In the genomic region with DNA sequence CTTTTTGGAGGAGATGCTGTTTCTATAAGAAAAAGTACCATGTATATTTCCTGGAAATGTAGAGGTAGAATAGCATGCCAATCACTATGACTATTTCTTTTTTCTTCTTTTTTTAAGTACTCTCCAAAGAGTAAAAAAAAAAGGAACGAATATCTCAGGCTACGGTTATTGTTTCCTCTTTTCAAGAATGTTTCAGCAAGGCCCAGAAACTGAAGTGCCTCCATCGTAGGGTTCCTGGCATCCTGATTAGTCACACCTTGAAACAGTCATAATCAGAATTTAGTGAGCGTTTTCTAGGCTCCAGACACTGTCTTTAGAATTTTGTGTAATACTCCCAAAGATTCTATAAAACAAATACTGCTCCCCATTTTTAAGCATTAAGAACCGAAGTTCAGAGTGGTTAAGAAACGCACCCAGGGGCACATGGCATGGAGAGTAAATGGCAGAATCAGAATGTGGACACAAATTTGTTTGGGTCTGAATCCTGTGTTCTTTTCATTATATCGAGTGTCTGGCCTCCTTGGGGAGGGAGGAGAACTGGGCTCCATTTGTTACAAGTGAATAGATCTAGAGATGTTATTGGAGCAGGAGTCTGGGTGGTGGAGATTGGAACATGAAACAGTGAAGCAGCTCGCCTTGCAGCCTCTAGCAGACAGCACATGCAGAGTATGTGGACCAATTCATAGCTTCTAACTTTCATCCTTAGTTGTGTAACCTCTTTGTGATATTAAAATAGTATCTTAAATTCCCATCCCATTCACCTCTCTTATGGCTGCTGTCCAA, we compare ENCODE assay signal across 16 cellular contexts. TPM values are rescaled to one million over a fixed set of nuclear protein-coding genes. Genes with fewer than 3 reads are reported as not detected.
DNase-seq lines count a peak whose midpoint lies in the region; ATAC-seq, FAIRE-seq and TF ChIP-seq lines count a peak whose summit lies in the region.
"Had no signal": no experiment of that assay in that cellular context is flagged by ENCODE, and none has a peak within 500 bp of the region (broad histone marks: within the 10 kb centered on the region; RNA-seq: fewer than 3 reads in every experiment).

No MANE protein-coding gene starts in this region.

- H3K36me3 Mint-ChIP-seq in GM23338 (ENCODE audit: low read depth), result no peaks in the 10 kb centered on the region
- H3K36me3 Mint-ChIP-seq in stimulated activated memory B cell treated with anti-CD40 and anti-IgM and Interleukin-4, amounts not matched to agents 10 μg/mL and 1 μg/mL and 100 μg/mL, for 72 hours, result peaks cover 17% of the 10 kb centered on the region
- H3K36me3 Mint-ChIP-seq: CD4-positive, CD25-positive, alpha-beta regulatory T cell had no signal

- H3K9me3 ChIP-seq in tibial artery (no peaks in the 10 kb centered on the region), HepG2 (ENCODE audit: low read length) (no peaks in the 10 kb centered on the region)
- H3K9me3 ChIP-seq: gastroesophageal sphincter, vagina had no signal

- intact Hi-C loops in lower leg skin (cut with DNase I; ENCODE audit: low total_unique reads), result no loop called here
- intact Hi-C loops in tibial artery (cut with DNase I; ENCODE audit: low total_unique reads), result no loop called here
- intact Hi-C loops in HepG2 (cut with micrococcal nuclease; ENCODE audit: unreplicated experiment), result no loop called here

- POLR2A ChIA-PET in HepG2 (lab: Yijun Ruan, JAX), result no interaction called here

- H2AFZ ChIP-seq in GM23338 (0 out of 2 replicates have a peak overlapping the region, but pooled peaks have one; percentile 25), HepG2 (ENCODE audit: low read length) (no peak overlapping the region)

- TF ChIP-seq CTCF in GM23338 (conservative IDR thresholded peaks at IDR 0.05; ENCODE audit: low read depth in 2 of 2) (no peak), bronchial epithelial cell (IDR thresholded peaks at IDR 0.05; ENCODE audit: insufficient read depth, low read length, severe bottlenecking) (no peak), lower leg skin (IDR thresholded peaks at IDR 0.05) (no peak), tibial artery (IDR thresholded peaks at IDR 0.05) (no peak), HepG2 (CRISPR knock-in tag; IDR thresholded peaks at IDR 0.05) (no peak)

- no peak for TF ChIP-seq POLR2A in lower leg skin (IDR thresholded peaks at IDR 0.05)
- no peak for TF ChIP-seq POLR2A in HepG2 (IDR thresholded peaks at IDR 0.05; ENCODE audit: insufficient read depth in 1 of 2, low read depth in 2 of 2, low read length in 2 of 2)

- H4K20me1 ChIP-seq in GM23338 (replicated peaks; ENCODE audit: insufficient read depth) (no peaks in the 10 kb centered on the region), HepG2 (ENCODE audit: insufficient read depth, low read length) (no peaks in the 10 kb centered on the region; the same call in 1 of the 2 replicates)

- H3K9me2 ChIP-seq in GM23338 (ENCODE audit: insufficient read depth), result no peaks in the 10 kb centered on the region

- H3K4me3 ChIP-seq in GM23338, result no peak overlapping the region
- no peak overlapping the region for H3K4me3 ChIP-seq in bronchial epithelial cell (ENCODE audit: low read depth, low read length)
- H3K4me3 ChIP-seq in lower leg skin (ENCODE audit: low read depth, poor library complexity, severe bottlenecking), result no peak overlapping the region
- H3K4me3 ChIP-seq in tibial artery, result no peak overlapping the region
- H3K4me3 ChIP-seq in HepG2 (replicated peaks in 1 of 3; ENCODE audit: insufficient read depth in 1 of 3, low read depth in 2 of 3, low read length in 3 of 3), result no peak overlapping the region
- H3K4me3 ChIP-seq: gastroesophageal sphincter, vagina had no signal

- no peak overlapping the region for H3K4me3 Mint-ChIP-seq in GM23338
- H3K4me3 Mint-ChIP-seq in stimulated activated memory B cell treated with anti-CD40 and anti-IgM and Interleukin-4, amounts not matched to agents 10 μg/mL and 1 μg/mL and 100 μg/mL, for 72 hours, result no peak overlapping the region
- H3K4me3 Mint-ChIP-seq: CD4-positive, CD25-positive, alpha-beta regulatory T cell had no signal

- ATAC-seq in GM23338 (no peak), HepG2 (no peak)
- ATAC-seq in stimulated activated memory B cell treated with anti-CD40 and anti-IgM and Interleukin-4, amounts not matched to agents 10 μg/mL and 1 μg/mL and 100 μg/mL, for 72 hours, result peak; percentile 63
- ATAC-seq: gastroesophageal sphincter, PC-3 had no signal

- H3K4me2 ChIP-seq in GM23338, result no peak overlapping the region
- no peak overlapping the region for H3K4me2 ChIP-seq in HepG2 (ENCODE audit: low read depth, low read length)

- FAIRE-seq in bronchial epithelial cell (lab: Jason Lieb, UNC), result no peak
- FAIRE-seq in HepG2 (lab: Jason Lieb, UNC), result no peak
- FAIRE-seq: GM12892 had no signal

- 72 to 75% methylated on average over 8 of the region's 8 CpGs for WGBS in lower leg skin, 2 donors
- WGBS in HepG2 (ENCODE audit: low lambda C conversion rate), result 4% methylated on average over 8 of the region's 8 CpGs

- no peaks in the 10 kb centered on the region for H3K27me3 ChIP-seq in GM23338 (ENCODE audit: insufficient read depth)
- H3K27me3 ChIP-seq in bronchial epithelial cell (ENCODE audit: control insufficient read depth, insufficient read depth, low read length), result no peaks in the 10 kb centered on the region
- no peaks in the 10 kb centered on the region for H3K27me3 ChIP-seq in tibial artery
- no peaks in the 10 kb centered on the region; a peak in 2 of 5 replicates for H3K27me3 ChIP-seq in HepG2 (ENCODE audit: control insufficient read depth in 1 of 2, insufficient read depth in 2 of 2, low read length in 2 of 2)
- H3K27me3 ChIP-seq: gastroesophageal sphincter, vagina had no signal

- no TSS peak for BruUV-seq in HepG2 (replicated peaks; lab: Mats Ljungman, UMichigan)

- CTCF ChIA-PET in HepG2 (lab: Yijun Ruan, JAX; ENCODE audit: low intra/inter-chr PET ratio, low total read pairs), result no interaction called here

- in situ Hi-C loops in HepG2 (cut with HindIII; ENCODE audit: extremely low pct_ligation_motif_present, low pct_unique_long_range_greater_than_20kb), result no loop called here

- no peak overlapping the region for H3K9ac ChIP-seq in HepG2 (ENCODE audit: insufficient read depth, low read depth, low read length)

- H3K27me3 Mint-ChIP-seq in GM23338 (ENCODE audit: insufficient read depth, low read depth, poor library complexity), result no peaks in the 10 kb centered on the region
- H3K27me3 Mint-ChIP-seq in stimulated activated memory B cell treated with anti-CD40 and anti-IgM and Interleukin-4, amounts not matched to agents 10 μg/mL and 1 μg/mL and 100 μg/mL, for 72 hours, result no peaks in the 10 kb centered on the region

- H3F3A ChIP-seq in GM23338 (replicated peaks; ENCODE audit: low read depth), result no peaks in the 10 kb centered on the region

- no peak overlapping the region for H3K27ac ChIP-seq in GM23338 (ENCODE audit: low read depth)
- H3K27ac ChIP-seq in tibial artery, result peak overlapping the region in 1 of 2 donors; percentile 40
- no peak overlapping the region for H3K27ac ChIP-seq in HepG2 (ENCODE audit: extremely low read length, insufficient read depth, low read length)
- H3K27ac ChIP-seq: gastroesophageal sphincter, vagina had no signal

- H3K4me1 Mint-ChIP-seq in GM23338, result peaks cover 2% of the 10 kb centered on the region; the same call in 2 of the 3 replicates
- peaks cover 63% of the 10 kb centered on the region for H3K4me1 Mint-ChIP-seq in stimulated activated memory B cell treated with anti-CD40 and anti-IgM and Interleukin-4, amounts not matched to agents 10 μg/mL and 1 μg/mL and 100 μg/mL, for 72 hours

- no peak for TF ChIP-seq RAD21 in HepG2 (CRISPR knock-in tag; IDR thresholded peaks at IDR 0.05)

- DNase-seq in GM23338 (ENCODE audit: low spot score) (no peak), NOMO-1 treated with DMSO at 0.1 percent for 48 hours (lab: John Stamatoyannopoulos, UW; ENCODE audit: unreplicated experiment) (peak; percentile 91), bronchial epithelial cell (ENCODE audit: low read depth) (peak; percentile 12), lower leg skin (ENCODE audit: low spot score in 2 of 2) (no peak), tibial artery (no peak), HepG2 (ENCODE audit: low spot score) (no peak)
- DNase-seq: activated CD4-positive, alpha-beta T cell treated with anti-CD3 and anti-CD28 coated beads for 48 hours; activated effector memory CD4-positive, alpha-beta T cell treated with anti-CD3 and anti-CD28 coated beads, Interleukin-2, amount 50 U/mL, for 16 hours; CD4-positive, CD25-positive, alpha-beta regulatory T cell; EL; NCI-H2171 treated with DMSO at 0.1 percent for 48 hours; PC-3 had no signal

- H3K79me2 ChIP-seq in GM23338 (replicated peaks; ENCODE audit: insufficient read depth) (no peaks in the 10 kb centered on the region), HepG2 (ENCODE audit: insufficient read depth, low read length) (no peaks in the 10 kb centered on the region)

- TF ChIP-seq EP300 in HepG2 (IDR thresholded peaks at IDR 0.05; ENCODE audit: low read depth in 2 of 2, low read length in 2 of 2), result no peak
- no peak for TF ChIP-seq EP300 in HepG2 (CRISPR knock-in tag; IDR thresholded peaks at IDR 0.05; ENCODE audit: borderline replicate concordance)

- H3K27ac Mint-ChIP-seq in GM23338, result no peak overlapping the region
- peak overlapping the region; percentile 89 for H3K27ac Mint-ChIP-seq in stimulated activated memory B cell treated with anti-CD40 and anti-IgM and Interleukin-4, amounts not matched to agents 10 μg/mL and 1 μg/mL and 100 μg/mL, for 72 hours
- H3K27ac Mint-ChIP-seq: CD4-positive, CD25-positive, alpha-beta regulatory T cell had no signal

- H3K4me1 ChIP-seq in GM23338 (ENCODE audit: insufficient read depth) (no peaks in the 10 kb centered on the region), tibial artery (peaks cover 0 to 72% (median 25%) of the 10 kb centered on the region in 4 donors), HepG2 (ENCODE audit: insufficient read depth, low read length) (no peaks in the 10 kb centered on the region)

- no peaks in the 10 kb centered on the region for H3K36me3 ChIP-seq in GM23338 (ENCODE audit: insufficient read depth)
- no peaks in the 10 kb centered on the region for H3K36me3 ChIP-seq in bronchial epithelial cell (ENCODE audit: control insufficient read depth, insufficient read depth, low read length)
- peaks cover 0 to 5% (median 5%) of the 10 kb centered on the region in 3 donors for H3K36me3 ChIP-seq in tibial artery
- no peaks in the 10 kb centered on the region for H3K36me3 ChIP-seq in HepG2 (replicated peaks in 1 of 2; ENCODE audit: control insufficient read depth in 1 of 2, insufficient read depth in 2 of 2, low read length in 2 of 2)
- H3K36me3 ChIP-seq: gastroesophageal sphincter, vagina had no signal

- no peaks in the 10 kb centered on the region for H3K9me3 Mint-ChIP-seq in GM23338
- H3K9me3 Mint-ChIP-seq in stimulated activated memory B cell treated with anti-CD40 and anti-IgM and Interleukin-4, amounts not matched to agents 10 μg/mL and 1 μg/mL and 100 μg/mL, for 72 hours, result no peaks in the 10 kb centered on the region
- H3K9me3 Mint-ChIP-seq: CD4-positive, CD25-positive, alpha-beta regulatory T cell had no signal

RNA-seq across cellular contexts. Expression of gene ZEB2, which starts 26.7 kb away (rescaled TPM):
- total RNA-seq in GM23338 (2014; rRNA removed; shearing (Covaris generic)), result 0.08 TPM in 1 of 2 replicates, not detected in the other
- polyA plus RNA-seq in GM23338 (2016; fragmentation: Nextera tagmentation; extraction: Ambion mirVana), result 0.07 and 0.45 TPM in 2 replicates
- 0.13 and 0.26 TPM in 2 replicates for total RNA-seq in bronchial epithelial cell
- 10 to 100 TPM; 13.8 to 38.8 (median 30.3) TPM for total RNA-seq in lower leg skin
- not detected in 2 replicates for total RNA-seq in HepG2 (2016; rRNA removed; fragmentation: Illumina TruSeq; extraction: Trizol)
- total RNA-seq in HepG2 (2016; cell fraction: cytosol; rRNA removed; fragmentation: Illumina TruSeq; extraction: Trizol; ENCODE audit: low read depth), result 0.09 TPM in 1 of 2 replicates, not detected in the other
- 0.04 TPM in 1 of 2 replicates, not detected in the other for total RNA-seq in HepG2 (2016; cell fraction: insoluble cytoplasmic fraction; rRNA removed; fragmentation: Illumina TruSeq; extraction: Trizol)
- total RNA-seq in HepG2 (2016; cell fraction: membrane; rRNA removed; fragmentation: Illumina TruSeq; extraction: Trizol), result not detected in 2 replicates
- total RNA-seq in HepG2 (2016; cell fraction: nucleus; rRNA removed; fragmentation: Illumina TruSeq; extraction: Trizol), result 0.09 TPM in 1 of 2 replicates, not detected in the other
- polyA plus RNA-seq in HepG2 (2011; rRNA removed), result 0.07 and 0.10 TPM in 2 replicates
- polyA plus RNA-seq in HepG2 (2011; cell fraction: cytosol; rRNA removed), result 0.03 and 0.05 TPM in 2 replicates
- polyA plus RNA-seq in HepG2 (2011; cell fraction: nucleus; rRNA removed), result 0.10 and 0.16 TPM in 2 replicates
- polyA plus RNA-seq in HepG2 (2012), result 0.11 TPM in 1 of 2 replicates, not detected in the other
- not detected in 2 replicates for polyA plus RNA-seq in HepG2 (2016; cell fraction: cytosol; fragmentation: Illumina TruSeq; extraction: Trizol; ENCODE audit: low read depth)
- 0.07 and 0.12 TPM in 2 replicates for polyA plus RNA-seq in HepG2 (2016; cell fraction: insoluble cytoplasmic fraction; fragmentation: Illumina TruSeq; extraction: Trizol; ENCODE audit: low read depth)
- polyA plus RNA-seq in HepG2 (2016; cell fraction: membrane; fragmentation: Illumina TruSeq; extraction: Trizol; ENCODE audit: low read depth), result not detected in 2 replicates
- not detected in 2 replicates for polyA plus RNA-seq in HepG2 (2016; cell fraction: nucleus; fragmentation: Illumina TruSeq; extraction: Trizol; ENCODE audit: insufficient read depth, low read depth)
- 0.84 and 11.3 TPM in 2 replicates for polyA minus RNA-seq in HepG2 (2011; rRNA and poly(A)+ RNA removed; ENCODE audit: low replicate concordance)
- not detected in 2 replicates for polyA minus RNA-seq in HepG2 (2011; cell fraction: cytosol; rRNA and poly(A)+ RNA removed)
- 0.13 and 0.62 TPM in 2 replicates for polyA minus RNA-seq in HepG2 (2011; cell fraction: nucleus; rRNA and poly(A)+ RNA removed)

Comparison
In these comparisons a context has a peak if more than half of its experiments do, and no peak if none do; other contexts are left out.
1. DNase-seq: peak in NOMO-1 treated with DMSO at 0.1 percent for 48 hours (single experiment) and bronchial epithelial cell (single experiment); none in GM23338 (single experiment), lower leg skin (0 of 2), tibial artery (0 of 2) and HepG2 (single experiment).
2. RNA of gene ZEB2, which starts 26.7 kb away (total RNA-seq): 13.8 to 38.8 TPM in lower leg skin; 0.13 to 0.26 TPM in bronchial epithelial cell, 0.08 TPM in GM23338 and 0.04 to 0.09 TPM in HepG2; every median in the first group is over 10 times any median in the second.